In genomic region chr3:38190481-38190881, GRCh38 we compare ENCODE assay signal across 11 cellular contexts.
"Had no signal": no experiment of that assay in that cellular context is flagged by ENCODE, and none has a peak within 500 bp of the region (broad histone marks: within the 10 kb centered on the region; RNA-seq: fewer than 3 reads in every experiment).

No MANE protein-coding gene starts in this region.

- DNase-seq: activated CD4-positive, alpha-beta T cell treated with anti-CD3 and anti-CD28 coated beads for 1 hour; activated naive CD4-positive, alpha-beta T cell treated with anti-CD3 and anti-CD28 coated beads, Interleukin-2, amount 10 ng/mL, durations not matched to agents 7 days and 5 days; anterior cingulate cortex; gastrocnemius medialis; retina; SJCRH30; stimulated activated CD4-positive, alpha-beta T cell treated with anti-CD3 and anti-CD28 coated beads, Interleukin-15, amount 100 ng/mL, for 24 hours; stimulated activated CD4-positive, alpha-beta T cell treated with anti-CD3 and anti-CD28 coated beads, Interleukin-4, amount 100 ng/mL, for 24 hours; SW 1271 had no signal

- H3K9ac ChIP-seq: parathyroid adenoma had no signal

- H3K4me3 ChIP-seq: gastrocnemius medialis, SJCRH30 had no signal

- H3K9me3 ChIP-seq: gastrocnemius medialis, SJCRH30 had no signal

- H3K27me3 ChIP-seq: gastrocnemius medialis, SJCRH30 had no signal

- H3K4me1 ChIP-seq: gastrocnemius medialis, SJCRH30 had no signal

- H3K4me3 Mint-ChIP-seq: activated naive CD4-positive, alpha-beta T cell treated with anti-CD3 and anti-CD28 coated beads, Interleukin-2, amount 10 ng/mL, durations not matched to agents 7 days and 5 days; neural crest cell had no signal

- H3K27ac ChIP-seq: gastrocnemius medialis, parathyroid adenoma, SJCRH30 had no signal

- ATAC-seq: gastrocnemius medialis had no signal

- H3K4me1 Mint-ChIP-seq: activated naive CD4-positive, alpha-beta T cell treated with anti-CD3 and anti-CD28 coated beads, Interleukin-2, amount 10 ng/mL, durations not matched to agents 7 days and 5 days; neural crest cell had no signal

- H3K27me3 Mint-ChIP-seq: activated naive CD4-positive, alpha-beta T cell treated with anti-CD3 and anti-CD28 coated beads, Interleukin-2, amount 10 ng/mL, durations not matched to agents 7 days and 5 days had no signal
